ENCODE assay signal across 5 cellular contexts in genomic region chr1:65814752-65815151, GRCh38.
"Had no signal": no experiment of that assay in that cellular context is flagged by ENCODE, and none has a peak within 500 bp of the region (broad histone marks: within the 10 kb centered on the region; RNA-seq: fewer than 3 reads in every experiment).

No MANE protein-coding gene starts in this region.

- ATAC-seq: GM23338 had no signal

- DNase-seq: H9, KBM-7 had no signal

- H3K4me2 ChIP-seq: GM23338 had no signal

- FAIRE-seq: H1, HTR-8/SVneo had no signal

- H2AFZ ChIP-seq: GM23338 had no signal

- H3K4me3 ChIP-seq: GM23338 had no signal
